Comparison of ENCODE assay signal across 39 cellular contexts in genomic region chr6:146862508-146862919, GRCh38.
"Had no signal": no experiment of that assay in that cellular context is flagged by ENCODE, and none has a peak within 500 bp of the region (broad histone marks: within the 10 kb centered on the region; RNA-seq: fewer than 3 reads in every experiment).

No MANE protein-coding gene starts in this region.

- DNase-seq: activated effector memory CD4-positive, alpha-beta T cell treated with anti-CD3 and anti-CD28 coated beads, Interleukin-2, amount 50 U/mL, for 16 hours; activated effector memory CD4-positive, alpha-beta T cell treated with Interleukin-2 at 50 U/mL for 16 hours; activated gamma-delta T cell; activated gamma-delta T cell treated with Interleukin-2 at 50 U/mL for 16 hours; activated naive CD4-positive, alpha-beta T cell; activated naive CD4-positive, alpha-beta T cell treated with anti-CD3 and anti-CD28 coated beads for 36 hours; activated naive CD4-positive, alpha-beta T cell treated with anti-CD3 and anti-CD28 coated beads, Interleukin-2, amount 10 ng/mL, durations not matched to agents 7 days and 5 days; activated naive CD4-positive, alpha-beta T cell treated with anti-CD3 and anti-CD28 coated beads, Interleukin-2, amount 50 U/mL, for 16 hours; activated naive CD4-positive, alpha-beta T cell treated with Interleukin-2 at 50 U/mL for 16 hours; activated naive CD8-positive, alpha-beta T cell treated with anti-CD3 and anti-CD28 coated beads for 36 hours; activated naive CD8-positive, alpha-beta T cell treated with anti-CD3 and anti-CD28 coated beads, Interleukin-2, amount 10 ng/mL, durations not matched to agents 7 days and 5 days; activated naive CD8-positive, alpha-beta T cell treated with anti-CD3 and anti-CD28 coated beads, Interleukin-2, amount 50 U/mL, for 24 hours; activated T-cell treated with anti-CD3 and anti-CD28 coated beads, Interleukin-2, amount 50 U/mL, for 24 hours; activated T-cell treated with anti-CD3 and anti-CD28 coated beads, Interleukin-2, amount 50 U/mL, for 4 hours; activated T-cell treated with anti-CD3 and anti-CD28 coated beads, Interleukin-2, amount 50 U/mL, for 48 hours; activated T-cell treated with anti-CD3 and anti-CD28 coated beads, Interleukin-2, amount 50 U/mL, for 72 hours; adrenal gland; amniotic stem cell; amygdala; anterior cingulate cortex; aorta; body of pancreas; brain microvascular endothelial cell; caudate nucleus; central memory CD4-positive, alpha-beta T cell; cerebellar nuclear complex had no signal

- H3K36me3 Mint-ChIP-seq: activated naive CD4-positive, alpha-beta T cell treated with anti-CD3 and anti-CD28 coated beads, Interleukin-2, amount 10 ng/mL, durations not matched to agents 7 days and 5 days; activated naive CD4-positive, alpha-beta T cell treated with anti-CD3 and anti-CD28 coated beads, Interleukin-2, amount 50 U/mL, for 24 hours; activated naive CD4-positive, alpha-beta T cell treated with anti-CD3 and anti-CD28 coated beads, Interleukin-2, amount 50 U/mL, for 72 hours; activated naive CD8-positive, alpha-beta T cell; activated naive CD8-positive, alpha-beta T cell treated with anti-CD3 and anti-CD28 coated beads for 36 hours; activated naive CD8-positive, alpha-beta T cell treated with anti-CD3 and anti-CD28 coated beads, Interleukin-2, amount 10 ng/mL, durations not matched to agents 7 days and 5 days; brain had no signal

- H3K27ac ChIP-seq: adrenal gland, ascending aorta, body of pancreas, brain microvascular endothelial cell, breast epithelium, cardiac muscle cell had no signal

- H3K9me3 Mint-ChIP-seq: activated naive CD4-positive, alpha-beta T cell treated with anti-CD3 and anti-CD28 coated beads for 36 hours; activated naive CD4-positive, alpha-beta T cell treated with anti-CD3 and anti-CD28 coated beads, Interleukin-2, amount 10 ng/mL, durations not matched to agents 7 days and 5 days; activated naive CD4-positive, alpha-beta T cell treated with anti-CD3 and anti-CD28 coated beads, Interleukin-2, amount 50 U/mL, for 24 hours; activated naive CD4-positive, alpha-beta T cell treated with anti-CD3 and anti-CD28 coated beads, Interleukin-2, amount 50 U/mL, for 72 hours; activated naive CD8-positive, alpha-beta T cell treated with anti-CD3 and anti-CD28 coated beads for 36 hours; activated naive CD8-positive, alpha-beta T cell treated with anti-CD3 and anti-CD28 coated beads, Interleukin-2, amount 10 ng/mL, durations not matched to agents 7 days and 5 days; activated naive CD8-positive, alpha-beta T cell treated with anti-CD3 and anti-CD28 coated beads, Interleukin-2, amount 50 U/mL, for 24 hours; activated T-cell treated with anti-CD3 and anti-CD28 coated beads, Interleukin-2, amount 50 U/mL, for 24 hours; activated T-cell treated with anti-CD3 and anti-CD28 coated beads, Interleukin-2, amount 50 U/mL, for 4 hours; activated T-cell treated with anti-CD3 and anti-CD28 coated beads, Interleukin-2, amount 50 U/mL, for 72 hours; activated T-helper 1 cell treated with anti-CD3 and anti-CD28 coated beads, Interleukin-12 subunit alpha, Interleukin-12 subunit beta, Interleukin-2, Interleukin-4 antibody, amounts not matched to agents 30 ng/mL and 10 ng/mL and 1 ng/mL, durations not matched to agents 14 hours and 24 hours and 36 hours; activated T-helper 17 cell treated with anti-CD3 and anti-CD28 coated beads, Interleukin-2, amount 50 U/mL, for 72 hours; activated T-helper 2 cell treated with anti-CD3 and anti-CD28 coated beads, Interferon-gamma antibody, Interleukin-2, Interleukin-4, amounts not matched to agents 10 μg/mL and 5 μg/mL and 100 μg/mL, durations not matched to agents 14 hours and 24 hours and 36 hours; central memory CD8-positive, alpha-beta T cell had no signal

- H3K4me3 ChIP-seq: adrenal gland, ascending aorta, body of pancreas, breast epithelium, cardiac muscle cell had no signal

- ATAC-seq: activated naive CD4-positive, alpha-beta T cell treated with anti-CD3 and anti-CD28 coated beads, Interleukin-2, amount 50 U/mL, for 72 hours; activated naive CD8-positive, alpha-beta T cell treated with anti-CD3 and anti-CD28 coated beads, Interleukin-2, amount 50 U/mL, for 24 hours; activated T-cell treated with anti-CD3 and anti-CD28 coated beads, Interleukin-2, amount 50 U/mL, for 4 hours; activated T-cell treated with anti-CD3 and anti-CD28 coated beads, Interleukin-2, amount 50 U/mL, for 72 hours; activated T-helper 17 cell treated with anti-CD3 and anti-CD28 coated beads, Interleukin-2, amount 50 U/mL, for 72 hours; body of pancreas had no signal

- H3K27me3 Mint-ChIP-seq: activated naive CD4-positive, alpha-beta T cell treated with anti-CD3 and anti-CD28 coated beads, Interleukin-2, amount 50 U/mL, for 24 hours; activated naive CD8-positive, alpha-beta T cell; activated T-cell treated with anti-CD3 and anti-CD28 coated beads, Interleukin-2, amount 50 U/mL, for 24 hours had no signal

- H3K4me3 Mint-ChIP-seq: activated naive CD4-positive, alpha-beta T cell treated with anti-CD3 and anti-CD28 coated beads for 36 hours; activated naive CD4-positive, alpha-beta T cell treated with anti-CD3 and anti-CD28 coated beads, Interleukin-2, amount 10 ng/mL, durations not matched to agents 7 days and 5 days; activated naive CD4-positive, alpha-beta T cell treated with anti-CD3 and anti-CD28 coated beads, Interleukin-2, amount 50 U/mL, for 24 hours; activated naive CD8-positive, alpha-beta T cell; activated naive CD8-positive, alpha-beta T cell treated with anti-CD3 and anti-CD28 coated beads for 36 hours; activated naive CD8-positive, alpha-beta T cell treated with anti-CD3 and anti-CD28 coated beads, Interleukin-2, amount 10 ng/mL, durations not matched to agents 7 days and 5 days; activated naive CD8-positive, alpha-beta T cell treated with anti-CD3 and anti-CD28 coated beads, Interleukin-2, amount 50 U/mL, for 24 hours; activated T-cell treated with anti-CD3 and anti-CD28 coated beads, Interleukin-2, amount 50 U/mL, for 24 hours; activated T-cell treated with anti-CD3 and anti-CD28 coated beads, Interleukin-2, amount 50 U/mL, for 4 hours; activated T-cell treated with anti-CD3 and anti-CD28 coated beads, Interleukin-2, amount 50 U/mL, for 72 hours; activated T-helper 1 cell treated with anti-CD3 and anti-CD28 coated beads, Interleukin-12 subunit alpha, Interleukin-12 subunit beta, Interleukin-2, Interleukin-4 antibody, amounts not matched to agents 30 ng/mL and 10 ng/mL and 1 ng/mL, durations not matched to agents 14 hours and 24 hours and 36 hours; activated T-helper 17 cell treated with anti-CD3 and anti-CD28 coated beads, Interleukin-2, amount 50 U/mL, for 72 hours; brain; central memory CD8-positive, alpha-beta T cell had no signal

- H3K4me1 Mint-ChIP-seq: activated T-helper 17 cell treated with anti-CD3 and anti-CD28 coated beads, Interleukin-2, amount 50 U/mL, for 72 hours; central memory CD8-positive, alpha-beta T cell had no signal

- H3K27me3 ChIP-seq: adrenal gland, ascending aorta, body of pancreas, brain microvascular endothelial cell, breast epithelium, cardiac muscle cell had no signal

- H3K9me3 ChIP-seq: adrenal gland, ascending aorta, body of pancreas, breast epithelium had no signal

- H3K27ac Mint-ChIP-seq: activated naive CD4-positive, alpha-beta T cell treated with anti-CD3 and anti-CD28 coated beads for 36 hours; activated naive CD4-positive, alpha-beta T cell treated with anti-CD3 and anti-CD28 coated beads, Interleukin-2, amount 10 ng/mL, durations not matched to agents 7 days and 5 days; activated naive CD4-positive, alpha-beta T cell treated with anti-CD3 and anti-CD28 coated beads, Interleukin-2, amount 50 U/mL, for 24 hours; activated naive CD4-positive, alpha-beta T cell treated with anti-CD3 and anti-CD28 coated beads, Interleukin-2, amount 50 U/mL, for 72 hours; activated naive CD8-positive, alpha-beta T cell; activated naive CD8-positive, alpha-beta T cell treated with anti-CD3 and anti-CD28 coated beads for 36 hours; activated naive CD8-positive, alpha-beta T cell treated with anti-CD3 and anti-CD28 coated beads, Interleukin-2, amount 10 ng/mL, durations not matched to agents 7 days and 5 days; activated naive CD8-positive, alpha-beta T cell treated with anti-CD3 and anti-CD28 coated beads, Interleukin-2, amount 50 U/mL, for 24 hours; activated T-cell treated with anti-CD3 and anti-CD28 coated beads, Interleukin-2, amount 50 U/mL, for 24 hours; activated T-cell treated with anti-CD3 and anti-CD28 coated beads, Interleukin-2, amount 50 U/mL, for 72 hours; activated T-helper 1 cell treated with anti-CD3 and anti-CD28 coated beads, Interleukin-12 subunit alpha, Interleukin-12 subunit beta, Interleukin-2, Interleukin-4 antibody, amounts not matched to agents 30 ng/mL and 10 ng/mL and 1 ng/mL, durations not matched to agents 14 hours and 24 hours and 36 hours; activated T-helper 17 cell treated with anti-CD3 and anti-CD28 coated beads, Interleukin-2, amount 50 U/mL, for 72 hours; activated T-helper 2 cell treated with anti-CD3 and anti-CD28 coated beads, Interferon-gamma antibody, Interleukin-2, Interleukin-4, amounts not matched to agents 10 μg/mL and 5 μg/mL and 100 μg/mL, durations not matched to agents 14 hours and 24 hours and 36 hours; brain had no signal

- FAIRE-seq: astrocyte, bronchial epithelial cell had no signal

- H3K36me3 ChIP-seq: adrenal gland, ascending aorta, brain microvascular endothelial cell, breast epithelium, cardiac muscle cell had no signal

- H3K4me1 ChIP-seq: breast epithelium had no signal
